ENCODE assay signal across 11 cellular contexts in genomic region chr17:10197362-10197720, GRCh38. TPM values are rescaled to one million over a fixed set of nuclear protein-coding genes. Genes with fewer than 3 reads are reported as not detected.
DNase-seq lines count a peak whose midpoint lies in the region; ATAC-seq and TF ChIP-seq lines count a peak whose summit lies in the region.
"Had no signal": no experiment of that assay in that cellular context is flagged by ENCODE, and none has a peak within 500 bp of the region (broad histone marks: within the 10 kb centered on the region; RNA-seq: fewer than 3 reads in every experiment).

No MANE protein-coding gene starts in this region.

- peaks cover 7 to 53% (median 32%) of the 10 kb centered on the region in 11 experiments; a peak in 17 of 22 replicates for H4K20me1 ChIP-seq in BLaER1 treated with 17β-estradiol and CSF1 and Interleukin-3, amounts not matched to agents 10 nM and 100 nM

- H3K9me3 ChIP-seq in BLaER1 treated with 17β-estradiol and CSF1 and Interleukin-3, amounts not matched to agents 10 nM and 100 nM (replicated peaks in 1 of 11), result peaks cover 25 to 46% (median 43%) of the 10 kb centered on the region in 11 experiments
- no peaks in the 10 kb centered on the region for H3K9me3 ChIP-seq in iPS-18a (ENCODE audit: control insufficient read depth, low read depth, low read length)
- peaks cover 12% of the 10 kb centered on the region for H3K9me3 ChIP-seq in psoas muscle

- peak overlapping the region; percentile 77 to 95 (median 89) for H3K9ac ChIP-seq in BLaER1 treated with 17β-estradiol and CSF1 and Interleukin-3, amounts not matched to agents 10 nM and 100 nM
- H3K9ac ChIP-seq in iPS-18a (ENCODE audit: low read length), result no peak overlapping the region

- H3K4me1 ChIP-seq in BLaER1 treated with 17β-estradiol and CSF1 and Interleukin-3, amounts not matched to agents 10 nM and 100 nM, result peaks cover 16 to 57% (median 41%) of the 10 kb centered on the region in 10 experiments
- H3K4me1 ChIP-seq in iPS-18a (ENCODE audit: control insufficient read depth, low read depth, low read length), result no peaks in the 10 kb centered on the region
- H3K4me1 ChIP-seq in psoas muscle, result no peaks in the 10 kb centered on the region

- TF ChIP-seq CTCF in brain microvascular endothelial cell (IDR thresholded peaks at IDR 0.05; ENCODE audit: low read depth, low read length, missing control alignments) (no peak), psoas muscle (IDR thresholded peaks at IDR 0.05) (no peak), GM20000 (IDR thresholded peaks at IDR 0.05; ENCODE audit: extremely low read depth, missing control alignments) (no peak)

- H3K4me3 ChIP-seq in BLaER1 treated with 17β-estradiol and CSF1 and Interleukin-3, amounts not matched to agents 10 nM and 100 nM, result peak overlapping the region; percentile 81 to 100 (median 96)
- H3K4me3 ChIP-seq in brain microvascular endothelial cell (ENCODE audit: low read depth, low read length) (peak overlapping the region; percentile 50), iPS-18a (ENCODE audit: low read length) (peak overlapping the region; percentile 64), psoas muscle (peak overlapping the region; percentile 63)

- intact Hi-C loops in psoas muscle (cut with DNase I), result loop anchor here in 1 of 2 donors (10.0 kb wide), 2 partner anchors 63 to 173 kb away; no protein-coding TSS in a partner anchor

- in situ Hi-C loops in brain microvascular endothelial cell (cut with HindIII; ENCODE audit: low pct_ligation_motif_present, low sequenced_read_pairs), result no loop called here

- DNase-seq in brain microvascular endothelial cell, result no peak
- DNase-seq in psoas muscle, result peak in 1 of 2 donors; percentile 21
- DNase-seq in stimulated activated CD4-positive, alpha-beta T cell treated with anti-CD3 and anti-CD28 coated beads, Interleukin-15, amount 100 ng/mL, for 24 hours, result no peak
- no peak for DNase-seq in GM20000 (ENCODE audit: low spot score)
- DNase-seq in AG08395 (ENCODE audit: low spot score), result no peak
- DNase-seq: CD4-positive, CD25-positive, alpha-beta regulatory T cell; NCI-H345; stimulated activated CD4-positive, alpha-beta T cell treated with anti-CD3 and anti-CD28 coated beads, Interleukin-4, amount 100 ng/mL, for 24 hours had no signal

- peaks cover 0 to 15% (median 7%) of the 10 kb centered on the region in 11 experiments; a peak in 9 of 22 replicates for H3K27me3 ChIP-seq in BLaER1 treated with 17β-estradiol and CSF1 and Interleukin-3, amounts not matched to agents 10 nM and 100 nM
- peaks cover 11% of the 10 kb centered on the region for H3K27me3 ChIP-seq in brain microvascular endothelial cell (replicated peaks)
- H3K27me3 ChIP-seq in iPS-18a (ENCODE audit: control insufficient read depth, insufficient read depth, low read length), result peaks cover 56% of the 10 kb centered on the region
- peaks cover 0 to 33% (median 20%) of the 10 kb centered on the region in 3 donors for H3K27me3 ChIP-seq in psoas muscle (ENCODE audit: insufficient read depth in 3 of 3, low read length in 2 of 3)

- ATAC-seq in psoas muscle (peak in 1 of 4 donors; percentile 51), GM21529 (IDR thresholded peaks at IDR 0.05; ENCODE audit: unreplicated experiment) (no peak)

- H3K4me2 ChIP-seq in BLaER1 treated with 17β-estradiol and CSF1 and Interleukin-3, amounts not matched to agents 10 nM and 100 nM, result peak overlapping the region; percentile 90 to 99 (median 98)

- peak overlapping the region; percentile 72 to 86 (median 80) for H3K27ac ChIP-seq in BLaER1 treated with 17β-estradiol and CSF1 and Interleukin-3, amounts not matched to agents 10 nM and 100 nM
- no peak overlapping the region for H3K27ac ChIP-seq in brain microvascular endothelial cell
- no peak overlapping the region for H3K27ac ChIP-seq in iPS-18a (ENCODE audit: low read length)
- no peak overlapping the region for H3K27ac ChIP-seq in psoas muscle

- peaks cover 14 to 46% (median 33%) of the 10 kb centered on the region in 11 experiments for H3K36me3 ChIP-seq in BLaER1 treated with 17β-estradiol and CSF1 and Interleukin-3, amounts not matched to agents 10 nM and 100 nM
- no peaks in the 10 kb centered on the region for H3K36me3 ChIP-seq in brain microvascular endothelial cell (replicated peaks)
- H3K36me3 ChIP-seq in iPS-18a (ENCODE audit: control insufficient read depth, low read depth, low read length), result no peaks in the 10 kb centered on the region
- no peaks in the 10 kb centered on the region for H3K36me3 ChIP-seq in psoas muscle (ENCODE audit: insufficient read depth in 1 of 2, low read depth in 1 of 2)

- 26 to 42% (median 27%) methylated on average over 11 of the region's 11 CpGs for WGBS in psoas muscle, 3 donors

RNA-seq across cellular contexts. Expression of gene GAS7, which starts 1.1 kb away (rescaled TPM):
- total RNA-seq in psoas muscle, result 10 to 100 TPM in 2 of 4 donors, 1 to 10 TPM in 2; 7.0 to 16.9 (median 9.6) TPM
- polyA plus RNA-seq in psoas muscle, result 1 to 10 TPM; 1.4 to 2.3 (median 1.6) TPM

Comparison
In these comparisons a context has a peak if more than half of its experiments do, and no peak if none do; other contexts are left out.
1. H3K27ac ChIP-seq: peak in BLaER1 treated with 17β-estradiol and CSF1 and Interleukin-3, amounts not matched to agents 10 nM and 100 nM (11 of 11); none in brain microvascular endothelial cell (single experiment), iPS-18a (single experiment) and psoas muscle (single experiment).
2. Peak in every context shown above with its lines, with median percentiles within 50 percentile points of each other: H3K4me3 ChIP-seq.